In the genomic region with DNA sequence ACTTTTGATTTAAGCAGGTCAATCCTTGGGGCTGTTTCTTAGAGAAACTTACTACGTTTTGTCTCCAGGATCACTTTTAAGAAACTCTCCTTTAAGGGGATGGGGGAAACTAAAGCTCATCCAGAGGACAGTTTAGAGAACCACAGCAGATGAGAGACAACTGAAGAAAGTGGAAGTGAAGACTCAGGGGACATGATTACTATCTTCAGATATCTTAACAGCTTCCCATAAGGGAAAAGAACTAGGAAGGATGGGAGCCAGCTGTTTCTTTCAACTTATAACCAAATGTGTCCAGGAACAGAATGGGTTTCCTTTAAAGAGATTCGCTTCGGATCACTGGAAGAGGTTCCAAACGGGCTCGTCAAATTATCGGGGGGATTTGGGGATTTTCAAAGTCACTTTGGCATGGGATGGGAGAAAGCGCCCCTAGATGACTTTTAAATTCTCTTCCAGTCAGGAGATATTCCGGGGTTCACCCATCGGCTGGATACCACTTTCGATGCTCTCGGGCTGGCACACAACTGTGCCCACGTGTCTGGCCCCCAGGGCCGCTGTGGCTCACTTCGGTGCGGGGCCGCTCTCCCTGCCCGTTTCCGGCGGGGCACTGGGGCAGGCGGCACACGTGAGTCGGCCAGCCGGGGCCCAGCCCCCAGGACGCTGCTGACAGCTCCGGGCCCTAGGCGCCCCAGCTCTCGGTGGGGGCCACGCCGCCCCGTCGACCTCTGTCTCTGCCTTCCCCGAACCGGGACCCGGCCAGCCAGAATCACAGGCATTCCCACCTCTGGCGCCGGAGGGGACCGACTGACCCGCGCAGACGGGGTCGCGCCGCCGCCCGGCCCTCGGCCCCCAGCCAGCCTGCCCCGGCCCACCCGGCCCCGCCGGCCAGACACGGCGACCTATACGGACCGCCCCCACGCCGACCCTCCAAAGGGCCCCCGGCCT, we compare ENCODE assay signal across 8 cellular contexts. TPM values are rescaled to one million over a fixed set of nuclear protein-coding genes. Genes with fewer than 3 reads are reported as not detected.
DNase-seq lines count a peak whose midpoint lies in the region; ATAC-seq and TF ChIP-seq lines count a peak whose summit lies in the region.

No MANE protein-coding gene starts in this region.

- H3K9me3 ChIP-seq in HUES64 (ENCODE audit: insufficient read depth, low read depth, low read length) (no peaks in the 10 kb centered on the region), iPS-18a (ENCODE audit: control insufficient read depth, low read depth, low read length) (no peaks in the 10 kb centered on the region), skeletal muscle tissue (ENCODE audit: control insufficient read depth in 3 of 3, low read length in 3 of 3) (no peaks in the 10 kb centered on the region)

- H3K4me3 ChIP-seq in HUES64 (ENCODE audit: low read length) (peak overlapping the region; percentile 69), astrocyte of the spinal cord (ENCODE audit: low read depth, low read length) (peak overlapping the region; percentile 47), iPS-18a (ENCODE audit: low read length) (peak overlapping the region; percentile 75), skeletal muscle tissue (ENCODE audit: low read length in 3 of 3) (peak overlapping the region; percentile 61 to 75 (median 72))

- TF ChIP-seq CTCF in Calu3 (IDR thresholded peaks at IDR 0.05; ENCODE audit: unreplicated experiment) (no peak), astrocyte of the spinal cord (IDR thresholded peaks at IDR 0.05; ENCODE audit: low read depth, low read length) (no peak)

- H3K4me1 Mint-ChIP-seq in Calu3 (ENCODE audit: low read depth, unreplicated experiment): peaks cover 26% of the 10 kb centered on the region
- H3K4me1 Mint-ChIP-seq in T-helper 2 cell treated with Interferon-gamma antibody and Interleukin-4, amounts not matched to agents 5 μg/mL and 100 μg/mL, for 36 hours (ENCODE audit: low read depth): peaks cover 34% of the 10 kb centered on the region

- ATAC-seq in GM19468 (IDR thresholded peaks at IDR 0.05; ENCODE audit: extremely low read depth, unreplicated experiment) (peak; percentile 28), HG02840 (IDR thresholded peaks at IDR 0.05; ENCODE audit: low FRiP score, unreplicated experiment) (no peak)

- H3K27ac ChIP-seq in HUES64 (ENCODE audit: low read depth, low read length) (no peak overlapping the region; the same call in 1 of the 2 replicates), iPS-18a (ENCODE audit: low read length) (no peak overlapping the region), skeletal muscle tissue (ENCODE audit: low read depth, low read length) (peak overlapping the region; percentile 84)

- intact Hi-C loops in Calu3 (cut with micrococcal nuclease; ENCODE audit: unreplicated experiment): no loop called here

- no peaks in the 10 kb centered on the region for H3K27me3 Mint-ChIP-seq in Calu3 (ENCODE audit: unreplicated experiment)
- H3K27me3 Mint-ChIP-seq in T-helper 2 cell treated with Interferon-gamma antibody and Interleukin-4, amounts not matched to agents 5 μg/mL and 100 μg/mL, for 36 hours (ENCODE audit: low read depth): peaks cover 5% of the 10 kb centered on the region

- WGBS in HUES64: 4% methylated on average over 57 of the region's 57 CpGs

- H3K4me3 Mint-ChIP-seq in Calu3 (ENCODE audit: low read depth, unreplicated experiment): peak overlapping the region; percentile 83
- peak overlapping the region; percentile 83 for H3K4me3 Mint-ChIP-seq in T-helper 2 cell treated with Interferon-gamma antibody and Interleukin-4, amounts not matched to agents 5 μg/mL and 100 μg/mL, for 36 hours

- H3K27me3 ChIP-seq in HUES64 (ENCODE audit: insufficient read depth, low read length) (peaks cover 31% of the 10 kb centered on the region), iPS-18a (ENCODE audit: control insufficient read depth, insufficient read depth, low read length) (peaks cover 26% of the 10 kb centered on the region), skeletal muscle tissue (ENCODE audit: control insufficient read depth in 3 of 3, insufficient read depth in 3 of 3, low read length in 3 of 3) (no peaks in the 10 kb centered on the region)

- no peaks in the 10 kb centered on the region for H3K9me3 Mint-ChIP-seq in Calu3 (ENCODE audit: low read depth, unreplicated experiment)
- no peaks in the 10 kb centered on the region for H3K9me3 Mint-ChIP-seq in T-helper 2 cell treated with Interferon-gamma antibody and Interleukin-4, amounts not matched to agents 5 μg/mL and 100 μg/mL, for 36 hours

- H3K36me3 ChIP-seq in HUES64 (ENCODE audit: insufficient read depth, low read length) (no peaks in the 10 kb centered on the region), iPS-18a (ENCODE audit: control insufficient read depth, low read depth, low read length) (no peaks in the 10 kb centered on the region), skeletal muscle tissue (ENCODE audit: control insufficient read depth in 3 of 3, insufficient read depth in 3 of 3, low read length in 3 of 3) (no peaks in the 10 kb centered on the region)

- DNase-seq in Calu3 (peak; percentile 67), astrocyte of the spinal cord (ENCODE audit: low read depth, low spot score) (peak; percentile 31)
- DNase-seq in T-helper 2 cell treated with Interferon-gamma antibody and Interleukin-4, amounts not matched to agents 5 μg/mL and 100 μg/mL, for 36 hours (ENCODE audit: low spot score): peak; percentile 44

- H3K9ac ChIP-seq in HUES64 (ENCODE audit: low read depth, low read length) (peak overlapping the region; percentile 68), iPS-18a (ENCODE audit: low read length) (peak overlapping the region; percentile 37), skeletal muscle tissue (ENCODE audit: low read depth in 1 of 3, low read length in 3 of 3) (peak overlapping the region; percentile 78 to 88 (median 80))

- BruUV-seq in Calu3 (replicated peaks; lab: Mats Ljungman, UMichigan): TSS peak; percentile 38

- CTCF ChIA-PET in Calu3 (lab: Charles Lee): interaction anchor here (0.6 to 1.2 kb wide), 4 partner anchors 21 to 237 kb away, joined by 3 read pairs; no protein-coding TSS in a partner anchor

- H3K27ac Mint-ChIP-seq in Calu3 (ENCODE audit: unreplicated experiment): peak overlapping the region; percentile 88
- peak overlapping the region; percentile 83 for H3K27ac Mint-ChIP-seq in T-helper 2 cell treated with Interferon-gamma antibody and Interleukin-4, amounts not matched to agents 5 μg/mL and 100 μg/mL, for 36 hours

- H3K4me1 ChIP-seq in HUES64 (ENCODE audit: insufficient read depth, low read length) (peaks cover 17% of the 10 kb centered on the region; the same call in 1 of the 2 replicates), iPS-18a (ENCODE audit: control insufficient read depth, low read depth, low read length) (peaks cover 13% of the 10 kb centered on the region), skeletal muscle tissue (ENCODE audit: control insufficient read depth in 3 of 3, insufficient read depth in 3 of 3, low read length in 3 of 3) (peaks cover 7 to 15% (median 8%) of the 10 kb centered on the region in 3 donors)

- in situ Hi-C loops in astrocyte of the spinal cord (cut with HindIII; ENCODE audit: low sequenced_read_pairs): no loop called here

- peaks cover 8% of the 10 kb centered on the region for H3K36me3 Mint-ChIP-seq in Calu3 (ENCODE audit: insufficient read depth, unreplicated experiment)
- no peaks in the 10 kb centered on the region for H3K36me3 Mint-ChIP-seq in T-helper 2 cell treated with Interferon-gamma antibody and Interleukin-4, amounts not matched to agents 5 μg/mL and 100 μg/mL, for 36 hours (ENCODE audit: low read depth)

RNA-seq across cellular contexts. Expression of a gene that starts 1.0 kb away (rescaled TPM):
- total RNA-seq in Calu3 (2022): 25.9 and 27.6 TPM in 2 replicates
- polyA plus RNA-seq in HUES64 (2013, experiment 1 of 2): 15.8 TPM
- polyA plus RNA-seq in HUES64 (2013, experiment 2 of 2): 20.2 TPM
- total RNA-seq in skeletal muscle tissue: 13.0 TPM
